19 cellular contexts compared by ENCODE assay signal in genomic region chr3:8548502-8549300, GRCh38.
"Had no signal": no experiment of that assay in that cellular context is flagged by ENCODE, and none has a peak within 500 bp of the region (broad histone marks: within the 10 kb centered on the region; RNA-seq: fewer than 3 reads in every experiment).

No MANE protein-coding gene starts in this region.

- H3K36me3 ChIP-seq: prostate gland, uterus had no signal

- H3K4me3 Mint-ChIP-seq: central memory CD8-positive, alpha-beta T cell; dendritic cell treated with granulocyte-macrophage colony-stimulating factor and Interleukin-4, amounts not matched to agents 40 ng/mL and 50 ng/mL, for 4 days; naive thymus-derived CD4-positive, alpha-beta T cell; nephron progenitor cell had no signal

- H3K27me3 ChIP-seq: foreskin keratinocyte, pancreas, thyroid gland, upper lobe of left lung, uterus had no signal

- H3K27ac ChIP-seq: foreskin keratinocyte, pancreas, prostate gland, thyroid gland had no signal

- H3K4me1 ChIP-seq: foreskin keratinocyte, pancreas, prostate gland, thyroid gland had no signal

- H3K27ac Mint-ChIP-seq: dendritic cell treated with granulocyte-macrophage colony-stimulating factor and Interleukin-4, amounts not matched to agents 40 ng/mL and 50 ng/mL, for 4 days; naive thymus-derived CD4-positive, alpha-beta T cell; nephron progenitor cell had no signal

- H3K36me3 Mint-ChIP-seq: naive thymus-derived CD4-positive, alpha-beta T cell had no signal

- H3K4me1 Mint-ChIP-seq: central memory CD8-positive, alpha-beta T cell; naive thymus-derived CD4-positive, alpha-beta T cell had no signal

- DNase-seq: erythroblast; foreskin keratinocyte; hippocampal formation; left colon; mammary epithelial cell; naive thymus-derived CD4-positive, alpha-beta T cell; nephron progenitor cell; pancreas; retina; stimulated activated CD4-positive, alpha-beta T cell treated with anti-CD3 and anti-CD28 coated beads, Interleukin-12 subunit alpha, Interleukin-12 subunit beta, amount 100 ng/mL, for 4 hours; stimulated activated naive CD4-positive, alpha-beta T cell treated with Interleukin-2 at 50 U/mL for 16 hours; thyroid gland; uterus had no signal

- H3K9me3 Mint-ChIP-seq: central memory CD8-positive, alpha-beta T cell; dendritic cell treated with granulocyte-macrophage colony-stimulating factor and Interleukin-4, amounts not matched to agents 40 ng/mL and 50 ng/mL, for 4 days; nephron progenitor cell had no signal

- H3K9me3 ChIP-seq: pancreas, prostate gland, thyroid gland, upper lobe of left lung, uterus had no signal

- H3K27me3 Mint-ChIP-seq: central memory CD8-positive, alpha-beta T cell; dendritic cell treated with granulocyte-macrophage colony-stimulating factor and Interleukin-4, amounts not matched to agents 40 ng/mL and 50 ng/mL, for 4 days had no signal

- H3K4me3 ChIP-seq: pancreas, prostate gland, skin epidermis, thyroid gland, upper lobe of left lung, uterus had no signal

- ATAC-seq: left colon; naive thymus-derived CD4-positive, alpha-beta T cell; pancreas; sciatic nerve had no signal
